ENCODE assay signal across 8 cellular contexts in genomic region chr7:38398725-38399321, GRCh38.
A peak's percentile ranks its signal among the peaks of the same experiment; 100 is the strongest.
DNase-seq lines count a peak whose midpoint lies in the region; ATAC-seq, FAIRE-seq and TF ChIP-seq lines count a peak whose summit lies in the region.

No MANE protein-coding gene starts in this region.

- peak; percentile 76 for ATAC-seq in HG03354 (IDR thresholded peaks at IDR 0.05; ENCODE audit: poor library complexity, severe bottlenecking, unreplicated experiment)

- DNase-seq in NCI-H524 (lab: John Stamatoyannopoulos, UW) (peak; percentile 13 to 41), NCI-H524 treated with DMSO at 0.1 percent for 48 hours (lab: John Stamatoyannopoulos, UW) (no peak), RCC 7860 (ENCODE audit: low spot score) (peak; percentile 33), head of caudate nucleus (peak; percentile 10 to 81 (median 58)), retinal pigment epithelial cell (ENCODE audit: low read depth) (no peak), amniotic stem cell (lab: John Stamatoyannopoulos, UW) (no peak)
- DNase-seq in activated gamma-delta T cell treated with anti-CD3 and anti-CD28 coated beads, Interleukin-2, amount 50 U/mL, for 16 hours (ENCODE audit: low read depth), result peak; percentile 31

- intact Hi-C loops in head of caudate nucleus (cut with DNase I), result no loop called here

- no peak overlapping the region for H3K4me3 ChIP-seq in retinal pigment epithelial cell (ENCODE audit: low read length)

- peak; percentile 71 for FAIRE-seq in RCC 7860 (lab: Jason Lieb, UNC)

- peak; percentile 97 for TF ChIP-seq CTCF in retinal pigment epithelial cell (conservative IDR thresholded peaks at IDR 0.05; ENCODE audit: low read depth, low read length)

Comparison
In these comparisons a context has a peak if more than half of its experiments do, and no peak if none do; other contexts are left out.
1. DNase-seq: peak in NCI-H524 (2 of 2), RCC 7860 (single experiment), activated gamma-delta T cell treated with anti-CD3 and anti-CD28 coated beads, Interleukin-2, amount 50 U/mL, for 16 hours (single experiment) and head of caudate nucleus (42 of 42); none in NCI-H524 treated with DMSO at 0.1 percent for 48 hours (single experiment), retinal pigment epithelial cell (single experiment) and amniotic stem cell (single experiment).